1 cellular context compared by ENCODE assay signal in genomic region chr5:160444407-160444806, GRCh38.
TF ChIP-seq lines count a peak whose summit lies in the region.

No MANE protein-coding gene starts in this region.

TF ChIP-seq in HepG2, 621 proteins besides CTCF, POLR2A, EP300 and RAD21 (continued from another document):
- 0 out of 2 replicates have a peak, but pooled peaks have one; percentile 5 for TF ChIP-seq HMG20A (CRISPR knock-in tag; IDR thresholded peaks at IDR 0.05; ENCODE audit: borderline replicate concordance)
- TF ChIP-seq ZNF451 (CRISPR knock-in tag; IDR thresholded peaks at IDR 0.05), result no peak
- no peak for TF ChIP-seq ZNF605 (CRISPR knock-in tag; IDR thresholded peaks at IDR 0.05)
- TF ChIP-seq ZNF574 (CRISPR knock-in tag; IDR thresholded peaks at IDR 0.05), result no peak
- TF ChIP-seq TCF7 (IDR thresholded peaks at IDR 0.05; ENCODE audit: low read depth), result peak; percentile 44; the same call in 1 of the 2 replicates
- peak; percentile 30; the same call in 1 of the 2 replicates for TF ChIP-seq NCOA2 (CRISPR knock-in tag; IDR thresholded peaks at IDR 0.05)
- TF ChIP-seq ARID5B (CRISPR knock-in tag; IDR thresholded peaks at IDR 0.05), result peak; percentile 50; the same call in 1 of the 2 replicates
- TF ChIP-seq ZBTB8A (CRISPR knock-in tag; IDR thresholded peaks at IDR 0.05; ENCODE audit: borderline replicate concordance, low read depth), result no peak
- no peak for TF ChIP-seq YY1 (IDR thresholded peaks at IDR 0.05; ENCODE audit: insufficient read depth, insufficient replicate concordance, low read depth, low read length)
- no peak for TF ChIP-seq USF2 (IDR thresholded peaks at IDR 0.05; ENCODE audit: low read depth, low read length)
- no peak for TF ChIP-seq USF2 (CRISPR knock-in tag; IDR thresholded peaks at IDR 0.05; ENCODE audit: borderline replicate concordance)
- TF ChIP-seq ZNF761 (CRISPR knock-in tag; conservative IDR thresholded peaks at IDR 0.05), result no peak
- TF ChIP-seq SOX13 (IDR thresholded peaks at IDR 0.05), result no peak
- peak in 1 of 2 experiments; percentile 90; a peak in 2 of 4 replicates for TF ChIP-seq SOX13 (CRISPR knock-in tag; conservative IDR thresholded peaks at IDR 0.05 in 1 of 2, IDR thresholded peaks at IDR 0.05 in 1 of 2)
- no peak for TF ChIP-seq KMT2A (CRISPR knock-in tag; IDR thresholded peaks at IDR 0.05)
